Comparison of ENCODE assay signal across 3 cellular contexts in the genomic region with DNA sequence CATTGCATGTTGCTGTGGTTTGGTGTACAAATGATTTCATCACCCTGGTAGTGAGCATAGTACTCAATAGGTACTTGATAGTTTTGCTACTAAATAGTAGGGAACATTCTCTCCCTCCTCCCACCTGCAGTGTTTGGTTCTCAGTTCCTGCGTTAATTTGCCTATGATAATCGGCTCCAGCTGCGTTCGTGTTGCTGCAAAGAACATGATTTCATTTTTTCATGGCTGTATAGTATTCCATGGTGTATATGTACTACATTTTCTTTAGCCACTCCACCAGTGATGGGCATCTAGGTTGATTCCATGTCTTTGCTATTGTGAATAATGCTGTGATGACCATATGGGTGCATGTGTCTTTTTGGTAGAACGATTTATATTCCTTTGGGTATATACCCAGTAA.
"Had no signal": no experiment of that assay in that cellular context is flagged by ENCODE, and none has a peak within 500 bp of the region (broad histone marks: within the 10 kb centered on the region; RNA-seq: fewer than 3 reads in every experiment).

No MANE protein-coding gene starts in this region.

- DNase-seq: GDM1, GF-D8 had no signal

- H3K4me3 ChIP-seq: GM12878 had no signal
